9 cellular contexts compared by ENCODE assay signal in the genomic region with DNA sequence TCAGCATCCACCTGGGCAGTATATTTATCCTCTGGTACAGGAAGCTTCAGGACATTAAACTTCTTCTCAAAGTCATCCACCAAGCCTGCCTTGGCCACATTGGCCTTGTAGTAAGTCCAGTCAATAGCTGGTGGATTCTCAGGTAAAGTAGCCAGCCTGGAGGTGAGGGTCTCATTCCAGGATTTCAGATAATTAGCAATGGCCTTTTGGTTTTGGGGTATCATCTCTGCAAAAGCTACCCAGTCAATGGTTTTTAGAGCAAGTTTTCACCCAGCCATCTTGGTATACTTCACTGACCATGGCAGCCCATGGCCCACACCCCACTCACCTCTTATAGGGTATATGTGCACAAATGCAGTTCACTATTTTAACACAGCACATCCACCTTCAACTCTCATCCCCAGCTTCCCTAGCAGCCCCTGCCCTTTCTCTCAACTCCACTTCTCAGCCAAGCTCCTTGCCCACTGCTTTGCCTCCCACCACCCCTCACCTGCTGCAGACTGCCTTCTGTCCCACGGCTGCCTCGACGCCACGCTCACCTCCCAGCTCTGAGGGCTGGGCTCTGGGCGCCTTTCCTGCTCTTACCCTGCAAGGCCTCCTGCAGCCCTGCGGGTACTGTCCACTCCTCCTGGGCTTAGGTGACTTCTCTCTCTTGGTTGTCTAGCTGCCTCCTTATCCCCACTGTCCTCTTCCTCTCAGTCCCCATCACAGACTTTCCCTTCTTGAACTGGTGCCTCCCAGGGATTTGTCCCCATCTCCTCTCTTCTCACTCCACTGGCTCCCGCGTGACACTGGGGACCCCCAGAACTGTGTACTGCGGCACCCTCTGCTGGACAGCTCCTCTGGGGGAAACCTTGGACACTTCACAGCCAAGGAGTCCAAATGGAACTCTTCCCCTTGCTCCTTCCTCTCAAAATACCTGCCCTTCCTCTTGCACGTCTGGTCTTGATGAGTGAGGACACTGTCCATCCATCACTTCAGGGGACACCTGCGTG. TPM values are rescaled to one million over a fixed set of nuclear protein-coding genes. Genes with fewer than 3 reads are reported as not detected.
A peak's percentile ranks its signal among the peaks of the same experiment; 100 is the strongest.
DNase-seq lines count a peak whose midpoint lies in the region; ATAC-seq and TF ChIP-seq lines count a peak whose summit lies in the region.
"Had no signal": no experiment of that assay in that cellular context is flagged by ENCODE, and none has a peak within 500 bp of the region (broad histone marks: within the 10 kb centered on the region; RNA-seq: fewer than 3 reads in every experiment).

No MANE protein-coding gene starts in this region.

- no peaks in the 10 kb centered on the region for H3K36me3 ChIP-seq in breast epithelium

- ATAC-seq in stimulated activated naive CD8-positive, alpha-beta T cell treated with anti-CD3 and anti-CD28 coated beads, Interleukin-15, Interleukin-2, amounts not matched to agents 100 U/mL and 50 U/mL, for 24 hours: peak; percentile 61
- no peak for ATAC-seq in GM19455 (IDR thresholded peaks at IDR 0.05; ENCODE audit: unreplicated experiment)
- ATAC-seq in HG02610 (IDR thresholded peaks at IDR 0.05; ENCODE audit: unreplicated experiment): no peak

- intact Hi-C loops in MCF 10A (cut with micrococcal nuclease) (loop anchor here (1.0 kb wide), 1 partner anchor 43 kb away; no protein-coding TSS in a partner anchor), breast epithelium (cut with DNase I; ENCODE audit: low total_unique reads) (no loop called here)

- DNase-seq in MCF 10A (ENCODE audit: unreplicated experiment) (peak; percentile 40), breast epithelium (ENCODE audit: low spot score in 2 of 2) (no peak), NOMO-1 treated with DMSO at 0.1 percent for 48 hours (lab: John Stamatoyannopoulos, UW; ENCODE audit: unreplicated experiment) (peak; percentile 30), endothelial cell (ENCODE audit: low spot score) (peak; percentile 62), KG1 (lab: John Stamatoyannopoulos, UW) (no peak)
- peak; percentile 62 for DNase-seq in stimulated activated naive CD8-positive, alpha-beta T cell treated with anti-CD3 and anti-CD28 coated beads, Interleukin-15, Interleukin-2, amounts not matched to agents 100 U/mL and 50 U/mL, for 24 hours
- DNase-seq: NCI-H1436 had no signal

- no peak overlapping the region for H3K4me3 ChIP-seq in breast epithelium

- peaks cover 32% of the 10 kb centered on the region for H3K27me3 Mint-ChIP-seq in MCF 10A (ENCODE audit: insufficient read depth, unreplicated experiment)
- peaks cover 8% of the 10 kb centered on the region for H3K27me3 Mint-ChIP-seq in endothelial cell (ENCODE audit: unreplicated experiment)

- no TSS peak for BruUV-seq in MCF 10A (replicated peaks; lab: Mats Ljungman, UMichigan)

- no peaks in the 10 kb centered on the region for H3K36me3 Mint-ChIP-seq in MCF 10A (ENCODE audit: insufficient read depth, unreplicated experiment)
- no peaks in the 10 kb centered on the region for H3K36me3 Mint-ChIP-seq in endothelial cell (ENCODE audit: low read depth, unreplicated experiment)

- H3K27ac Mint-ChIP-seq in MCF 10A (ENCODE audit: low read depth, unreplicated experiment) (no peak overlapping the region), endothelial cell (ENCODE audit: unreplicated experiment) (no peak overlapping the region)

- peaks cover 0 to 7% of the 10 kb centered on the region in 2 donors for H3K4me1 ChIP-seq in breast epithelium

- H3K9me3 ChIP-seq in breast epithelium: no peaks in the 10 kb centered on the region

- TF ChIP-seq CTCF in MCF 10A (IDR thresholded peaks at IDR 0.05; ENCODE audit: unreplicated experiment) (peak; percentile 14), breast epithelium (IDR thresholded peaks at IDR 0.05) (no peak), endothelial cell (IDR thresholded peaks at IDR 0.05; ENCODE audit: unreplicated experiment) (no peak)

- H3K27me3 ChIP-seq in breast epithelium: no peaks in the 10 kb centered on the region

- peak overlapping the region in 1 of 2 donors; percentile 84 for H3K27ac ChIP-seq in breast epithelium

- no peak for TF ChIP-seq POLR2A in breast epithelium (IDR thresholded peaks at IDR 0.05)

- H3K4me1 Mint-ChIP-seq in MCF 10A (ENCODE audit: insufficient read depth, unreplicated experiment): peaks cover 16% of the 10 kb centered on the region
- no peaks in the 10 kb centered on the region for H3K4me1 Mint-ChIP-seq in endothelial cell (ENCODE audit: unreplicated experiment)

- POLR2A ChIA-PET in MCF 10A (lab: Yijun Ruan, JAX): interaction anchor here (0.6 to 1.4 kb wide), 5 partner anchors 14 to 1176 kb away, joined by 3 to 4 read pairs (median 3); a partner anchor contains a TSS

- CTCF ChIA-PET in MCF 10A (lab: Yijun Ruan, JAX): interaction anchor here (1.0 to 4.6 kb wide), 4 partner anchors 15 to 74 kb away, joined by 3 to 41 read pairs (median 20); no protein-coding TSS in a partner anchor

- no peaks in the 10 kb centered on the region for H3K9me3 Mint-ChIP-seq in MCF 10A (ENCODE audit: unreplicated experiment)
- no peaks in the 10 kb centered on the region for H3K9me3 Mint-ChIP-seq in endothelial cell (ENCODE audit: unreplicated experiment)

- H3K4me3 Mint-ChIP-seq in MCF 10A (ENCODE audit: unreplicated experiment) (no peak overlapping the region), endothelial cell (ENCODE audit: unreplicated experiment) (no peak overlapping the region)

RNA-seq across cellular contexts. Expression of a gene that starts 1.7 kb away (rescaled TPM):
- 0.12 TPM in 1 of 2 replicates, not detected in the other for total RNA-seq in MCF 10A (2022)
- 1 to 10 TPM; 1.6 to 3.1 (median 2.7) TPM for total RNA-seq in breast epithelium
- not detected for total RNA-seq in endothelial cell (ENCODE audit: unreplicated experiment)

RNA-seq across cellular contexts. Expression of a gene that starts 33.6 kb away (rescaled TPM):
- not detected in 2 replicates for total RNA-seq in MCF 10A (2022)
- total RNA-seq in breast epithelium: not detected
- 0.77 TPM for total RNA-seq in endothelial cell (ENCODE audit: unreplicated experiment)

RNA-seq across cellular contexts. Expression of a gene that starts 47.6 kb away (rescaled TPM):
- total RNA-seq in MCF 10A (2022): not detected in 2 replicates
- 1 to 10 TPM in 1 of 3 donors, under 1 TPM in 1, not detected in 1; 0.29 to 1.9 TPM for total RNA-seq in breast epithelium
- not detected for total RNA-seq in endothelial cell (ENCODE audit: unreplicated experiment)

Comparison
In these comparisons a context has a peak if more than half of its experiments do, and no peak if none do; other contexts are left out.
1. DNase-seq: peak in MCF 10A (single experiment), NOMO-1 treated with DMSO at 0.1 percent for 48 hours (single experiment), endothelial cell (single experiment) and stimulated activated naive CD8-positive, alpha-beta T cell treated with anti-CD3 and anti-CD28 coated beads, Interleukin-15, Interleukin-2, amounts not matched to agents 100 U/mL and 50 U/mL, for 24 hours (single experiment); none in breast epithelium (0 of 2) and KG1 (single experiment).